ENCODE assay signal across 1 cellular context in genomic region chr20:57231951-57232428, GRCh38.
TF ChIP-seq lines count a peak whose summit lies in the region.

No MANE protein-coding gene starts in this region.

TF ChIP-seq in GM23338, 12 proteins besides CTCF, POLR2A, EP300 and RAD21 (continued from another document):
- TF ChIP-seq REST (IDR thresholded peaks at IDR 0.05; ENCODE audit: unreplicated experiment) (no peak), EZH2 (IDR thresholded peaks at IDR 0.05; ENCODE audit: low read depth, unreplicated experiment) (no peak), NANOG (IDR thresholded peaks at IDR 0.05; ENCODE audit: borderline replicate concordance) (peak; percentile 95)
TF ChIP-seq in GM23338: peak in this region for 4.
